8 cellular contexts compared by ENCODE assay signal in the genomic region with DNA sequence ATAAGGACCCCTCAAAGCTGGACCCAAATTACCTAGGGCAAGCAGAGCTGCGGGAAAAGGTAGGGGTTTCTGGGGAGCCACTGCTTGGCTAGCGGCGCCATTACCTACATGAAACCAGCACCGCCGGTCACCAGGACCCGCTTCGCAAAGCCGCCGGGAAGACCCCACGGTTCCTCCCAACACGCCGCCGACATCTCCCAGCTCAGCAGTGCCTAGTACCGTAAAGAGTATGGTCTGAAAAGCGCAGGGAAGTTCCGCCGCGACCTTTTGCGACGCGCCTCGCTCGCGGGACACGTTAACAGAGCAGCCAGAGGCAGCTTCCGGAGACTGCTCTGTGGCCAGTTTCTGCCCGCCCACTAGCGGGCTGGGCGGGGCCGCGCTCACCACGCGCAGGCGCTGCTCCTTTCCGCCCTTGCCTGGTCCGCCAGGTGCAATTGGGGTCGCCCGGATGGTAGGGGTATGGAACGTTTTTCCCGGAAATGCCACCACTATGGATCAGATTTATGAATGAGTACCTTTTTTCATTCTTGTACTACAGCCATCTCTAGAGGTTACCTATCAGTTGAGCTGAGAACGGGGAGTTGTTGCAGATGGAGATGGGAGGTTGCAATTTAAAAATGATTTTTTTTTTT. TPM values are rescaled to one million over a fixed set of nuclear protein-coding genes. Genes with fewer than 3 reads are reported as not detected.
DNase-seq lines count a peak whose midpoint lies in the region; ATAC-seq and TF ChIP-seq lines count a peak whose summit lies in the region.

A gene with protein sequence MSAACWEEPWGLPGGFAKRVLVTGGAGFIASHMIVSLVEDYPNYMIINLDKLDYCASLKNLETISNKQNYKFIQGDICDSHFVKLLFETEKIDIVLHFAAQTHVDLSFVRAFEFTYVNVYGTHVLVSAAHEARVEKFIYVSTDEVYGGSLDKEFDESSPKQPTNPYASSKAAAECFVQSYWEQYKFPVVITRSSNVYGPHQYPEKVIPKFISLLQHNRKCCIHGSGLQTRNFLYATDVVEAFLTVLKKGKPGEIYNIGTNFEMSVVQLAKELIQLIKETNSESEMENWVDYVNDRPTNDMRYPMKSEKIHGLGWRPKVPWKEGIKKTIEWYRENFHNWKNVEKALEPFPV (minus strand): TSS at position 210 of the 632 bp plus-strand sequence. CDS start 16 bp downstream, at position 194.

- peak; percentile 97 for ATAC-seq in HG02623 (IDR thresholded peaks at IDR 0.05; ENCODE audit: unreplicated experiment)

- TF ChIP-seq POLR2A in suprapubic skin (IDR thresholded peaks at IDR 0.05): peak in 1 of 2 donors; percentile 56

- no peaks in the 10 kb centered on the region for H3K27me3 Mint-ChIP-seq in activated naive CD4-positive, alpha-beta T cell treated with anti-CD3 and anti-CD28 coated beads, Interleukin-2, amount 50 U/mL, for 24 hours

- peaks cover 13% of the 10 kb centered on the region for H3K36me3 ChIP-seq in suprapubic skin

- no peaks in the 10 kb centered on the region for H3K27me3 ChIP-seq in suprapubic skin

- H3K4me1 Mint-ChIP-seq in activated naive CD4-positive, alpha-beta T cell treated with anti-CD3 and anti-CD28 coated beads, Interleukin-2, amount 50 U/mL, for 24 hours: peaks cover 42% of the 10 kb centered on the region

- H3K4me1 ChIP-seq in suprapubic skin: peaks cover 26% of the 10 kb centered on the region

- H3K27ac ChIP-seq in suprapubic skin: peak within 1 kb of the TSS; percentile 68

- 1% methylated on average over 15 of the region's 41 CpGs for WGBS in suprapubic skin

- peak within 1 kb of the TSS; percentile 82 for H3K4me3 ChIP-seq in suprapubic skin

- H3K27ac Mint-ChIP-seq in activated naive CD4-positive, alpha-beta T cell treated with anti-CD3 and anti-CD28 coated beads, Interleukin-2, amount 50 U/mL, for 24 hours: peak within 1 kb of the TSS; percentile 98

- no peak for TF ChIP-seq CTCF in GM10266 (IDR thresholded peaks at IDR 0.05; ENCODE audit: control insufficient read depth, insufficient read depth, low read depth, missing control alignments)
- TF ChIP-seq CTCF in suprapubic skin (IDR thresholded peaks at IDR 0.05): no peak

- TF ChIP-seq EP300 in suprapubic skin (IDR thresholded peaks at IDR 0.05): no peak

- no peaks in the 10 kb centered on the region for H3K9me3 Mint-ChIP-seq in activated naive CD4-positive, alpha-beta T cell treated with anti-CD3 and anti-CD28 coated beads, Interleukin-2, amount 50 U/mL, for 24 hours

- peaks cover 11% of the 10 kb centered on the region for H3K36me3 Mint-ChIP-seq in activated naive CD4-positive, alpha-beta T cell treated with anti-CD3 and anti-CD28 coated beads, Interleukin-2, amount 50 U/mL, for 24 hours

- H3K4me3 Mint-ChIP-seq in activated naive CD4-positive, alpha-beta T cell treated with anti-CD3 and anti-CD28 coated beads, Interleukin-2, amount 50 U/mL, for 24 hours: peak within 1 kb of the TSS; percentile 92

- DNase-seq in GM10266 (ENCODE audit: extremely low spot score): peak; percentile 87
- peak; percentile 71 for DNase-seq in NCI-H1105 (lab: John Stamatoyannopoulos, UW)
- DNase-seq in SKM-1 (lab: John Stamatoyannopoulos, UW; ENCODE audit: unreplicated experiment): peak; percentile 78
- peak; percentile 86 for DNase-seq in globus pallidus (ENCODE audit: low spot score)
- DNase-seq in occipital lobe (lab: John Stamatoyannopoulos, UW): peak; percentile 84
- peak; percentile 88 to 93 for DNase-seq in suprapubic skin (ENCODE audit: low spot score in 2 of 2)

- H3K9me3 ChIP-seq in suprapubic skin: no peaks in the 10 kb centered on the region

RNA-seq across cellular contexts. Expression of the gene that starts here (rescaled TPM):
- 7.0 TPM for total RNA-seq in occipital lobe
- total RNA-seq in suprapubic skin: 1 to 10 TPM; 7.4 to 9.3 (median 8.0) TPM

Comparison
In these comparisons a context has a peak if more than half of its experiments do, and no peak if none do; other contexts are left out.
1. Peak in every context shown above with its lines: DNase-seq, ATAC-seq, H3K4me3 ChIP-seq and H3K27ac ChIP-seq.